Comparison of ENCODE assay signal across 2 cellular contexts in the genomic region with DNA sequence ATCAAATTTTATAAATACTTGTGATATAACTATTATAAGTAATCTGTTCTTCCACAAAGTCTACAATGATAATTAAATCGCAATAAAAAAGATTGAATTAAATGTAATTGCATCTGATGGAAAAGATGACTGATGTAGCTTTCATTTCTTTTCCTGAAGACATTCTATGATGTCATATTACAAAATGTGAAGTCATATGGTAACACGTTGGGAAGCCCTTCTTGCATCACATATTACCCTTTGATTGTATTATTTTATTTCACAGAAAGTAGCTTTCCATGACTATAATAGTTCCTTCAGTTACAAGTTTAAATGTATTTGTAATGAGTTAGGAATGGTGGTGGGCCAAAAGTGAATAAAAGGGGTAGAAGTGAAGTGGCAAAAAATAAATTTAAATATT.
TF ChIP-seq lines count a peak whose summit lies in the region.

No MANE protein-coding gene starts in this region.

TF ChIP-seq in HepG2, 621 proteins besides CTCF, POLR2A, EP300 and RAD21:
- TF ChIP-seq ZNF441 (CRISPR knock-in tag; IDR thresholded peaks at IDR 0.05; ENCODE audit: borderline replicate concordance) (no peak), ATF7 (IDR thresholded peaks at IDR 0.05) (peak; percentile 77), ATF7 (CRISPR knock-in tag; IDR thresholded peaks at IDR 0.05) (no peak), ZNF782 (CRISPR knock-in tag; IDR thresholded peaks at IDR 0.05; ENCODE audit: borderline replicate concordance) (no peak), CREB1 (IDR thresholded peaks at IDR 0.05) (peak; percentile 47; the same call in 1 of the 2 replicates), CREB1 (CRISPR knock-in tag; IDR thresholded peaks at IDR 0.05) (no peak), TEAD3 (CRISPR knock-in tag; optimal IDR thresholded peaks at IDR 0.05; ENCODE audit: borderline replicate concordance) (no peak), EEA1 (CRISPR knock-in tag; IDR thresholded peaks at IDR 0.05; ENCODE audit: borderline replicate concordance) (no peak)

TF ChIP-seq in K562, 482 proteins besides CTCF, POLR2A, EP300 and RAD21:
- TF ChIP-seq, protein P1, sequence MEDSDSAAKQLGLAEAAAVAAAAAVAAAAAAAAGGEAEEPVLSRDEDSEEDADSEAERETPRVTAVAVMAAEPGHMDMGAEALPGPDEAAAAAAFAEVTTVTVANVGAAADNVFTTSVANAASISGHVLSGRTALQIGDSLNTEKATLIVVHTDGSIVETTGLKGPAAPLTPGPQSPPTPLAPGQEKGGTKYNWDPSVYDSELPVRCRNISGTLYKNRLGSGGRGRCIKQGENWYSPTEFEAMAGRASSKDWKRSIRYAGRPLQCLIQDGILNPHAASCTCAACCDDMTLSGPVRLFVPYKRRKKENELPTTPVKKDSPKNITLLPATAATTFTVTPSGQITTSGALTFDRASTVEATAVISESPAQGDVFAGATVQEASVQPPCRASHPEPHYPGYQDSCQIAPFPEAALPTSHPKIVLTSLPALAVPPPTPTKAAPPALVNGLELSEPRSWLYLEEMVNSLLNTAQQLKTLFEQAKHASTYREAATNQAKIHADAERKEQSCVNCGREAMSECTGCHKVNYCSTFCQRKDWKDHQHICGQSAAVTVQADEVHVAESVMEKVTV (CRISPR knock-in tag; IDR thresholded peaks at IDR 0.05): no peak
- TF ChIP-seq ZNF253 (CRISPR knock-in tag; conservative IDR thresholded peaks at IDR 0.05): no peak
- TF ChIP-seq, protein P2, sequence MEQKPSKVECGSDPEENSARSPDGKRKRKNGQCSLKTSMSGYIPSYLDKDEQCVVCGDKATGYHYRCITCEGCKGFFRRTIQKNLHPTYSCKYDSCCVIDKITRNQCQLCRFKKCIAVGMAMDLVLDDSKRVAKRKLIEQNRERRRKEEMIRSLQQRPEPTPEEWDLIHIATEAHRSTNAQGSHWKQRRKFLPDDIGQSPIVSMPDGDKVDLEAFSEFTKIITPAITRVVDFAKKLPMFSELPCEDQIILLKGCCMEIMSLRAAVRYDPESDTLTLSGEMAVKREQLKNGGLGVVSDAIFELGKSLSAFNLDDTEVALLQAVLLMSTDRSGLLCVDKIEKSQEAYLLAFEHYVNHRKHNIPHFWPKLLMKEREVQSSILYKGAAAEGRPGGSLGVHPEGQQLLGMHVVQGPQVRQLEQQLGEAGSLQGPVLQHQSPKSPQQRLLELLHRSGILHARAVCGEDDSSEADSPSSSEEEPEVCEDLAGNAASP (IDR thresholded peaks at IDR 0.05): no peak
- no peak for TF ChIP-seq NFE2 (IDR thresholded peaks at IDR 0.05; ENCODE audit: low read depth)
- peak; percentile 61; the same call in 1 of the 2 replicates for TF ChIP-seq CREB1 (IDR thresholded peaks at IDR 0.05)
- peak; percentile 68 for TF ChIP-seq CREB1 (CRISPR knock-in tag; IDR thresholded peaks at IDR 0.05)
- no peak for TF ChIP-seq ZNF830 (CRISPR knock-in tag; IDR thresholded peaks at IDR 0.05)
- TF ChIP-seq U2AF2 (optimal IDR thresholded peaks at IDR 0.05; ENCODE audit: low read depth, low read length): no peak
- TF ChIP-seq CEBPG (CRISPR knock-in tag; IDR thresholded peaks at IDR 0.05): no peak
- TF ChIP-seq CEBPG (tag; conservative IDR thresholded peaks at IDR 0.05 in 1 of 2, IDR thresholded peaks at IDR 0.05 in 1 of 2): peak in 1 of 2 experiments; percentile 48; a peak in 1 of 4 replicates
- TF ChIP-seq ZNF134 (CRISPR knock-in tag; conservative IDR thresholded peaks at IDR 0.05): no peak
- no peak for TF ChIP-seq MTA2 (IDR thresholded peaks at IDR 0.05; ENCODE audit: low read depth)
- no peak for TF ChIP-seq POLR2AphosphoS2 (IDR thresholded peaks at IDR 0.05; ENCODE audit: low read length)
- no peak for TF ChIP-seq STAT5B (CRISPR knock-in tag; IDR thresholded peaks at IDR 0.05)
- TF ChIP-seq CREM (IDR thresholded peaks at IDR 0.05; ENCODE audit: low read depth): 0 out of 2 replicates have a peak, but pooled peaks have one; percentile 42
- no peak for TF ChIP-seq CTBP1 (IDR thresholded peaks at IDR 0.05; ENCODE audit: borderline replicate concordance)
- TF ChIP-seq CEBPB (tag; IDR thresholded peaks at IDR 0.05): no peak
- no peak for TF ChIP-seq PTBP1 (IDR thresholded peaks at IDR 0.05; ENCODE audit: low read depth, low read length)
- no peak for TF ChIP-seq TAF15 (IDR thresholded peaks at IDR 0.05; ENCODE audit: low read depth, low read length)
- no peak for TF ChIP-seq RBM39 (optimal IDR thresholded peaks at IDR 0.05; ENCODE audit: low read depth, low read length)
- TF ChIP-seq ZNF3 (CRISPR knock-in tag; IDR thresholded peaks at IDR 0.05): no peak
- TF ChIP-seq, protein P3, sequence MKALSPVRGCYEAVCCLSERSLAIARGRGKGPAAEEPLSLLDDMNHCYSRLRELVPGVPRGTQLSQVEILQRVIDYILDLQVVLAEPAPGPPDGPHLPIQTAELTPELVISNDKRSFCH (CRISPR knock-in tag; IDR thresholded peaks at IDR 0.05): no peak
- TF ChIP-seq, protein P3 (tag; IDR thresholded peaks at IDR 0.05): no peak
- TF ChIP-seq PCBP2 (IDR thresholded peaks at IDR 0.05; ENCODE audit: low read depth, low read length, poor library complexity, severe bottlenecking): no peak
- TF ChIP-seq SIX5 (IDR thresholded peaks at IDR 0.05; ENCODE audit: borderline replicate concordance in 1 of 2, insufficient read depth in 1 of 2, low read depth in 1 of 2, low read length in 2 of 2): no peak
- no peak for TF ChIP-seq PRPF4 (IDR thresholded peaks at IDR 0.05; ENCODE audit: insufficient read depth, low read depth, low read length, poor library complexity, severe bottlenecking)
- no peak for TF ChIP-seq SMARCC2 (IDR thresholded peaks at IDR 0.05; ENCODE audit: low read depth)
- TF ChIP-seq, protein P4, sequence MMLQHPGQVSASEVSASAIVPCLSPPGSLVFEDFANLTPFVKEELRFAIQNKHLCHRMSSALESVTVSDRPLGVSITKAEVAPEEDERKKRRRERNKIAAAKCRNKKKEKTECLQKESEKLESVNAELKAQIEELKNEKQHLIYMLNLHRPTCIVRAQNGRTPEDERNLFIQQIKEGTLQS (IDR thresholded peaks at IDR 0.05): peak; percentile 63; the same call in 1 of the 2 replicates
- TF ChIP-seq, protein P4 (CRISPR knock-in tag; conservative IDR thresholded peaks at IDR 0.05): no peak
- no peak for TF ChIP-seq SPI1 (IDR thresholded peaks at IDR 0.05; ENCODE audit: borderline replicate concordance, low read depth, low read length)
- TF ChIP-seq THRAP3 (IDR thresholded peaks at IDR 0.05; ENCODE audit: borderline replicate concordance): no peak
- TF ChIP-seq, protein P5, sequence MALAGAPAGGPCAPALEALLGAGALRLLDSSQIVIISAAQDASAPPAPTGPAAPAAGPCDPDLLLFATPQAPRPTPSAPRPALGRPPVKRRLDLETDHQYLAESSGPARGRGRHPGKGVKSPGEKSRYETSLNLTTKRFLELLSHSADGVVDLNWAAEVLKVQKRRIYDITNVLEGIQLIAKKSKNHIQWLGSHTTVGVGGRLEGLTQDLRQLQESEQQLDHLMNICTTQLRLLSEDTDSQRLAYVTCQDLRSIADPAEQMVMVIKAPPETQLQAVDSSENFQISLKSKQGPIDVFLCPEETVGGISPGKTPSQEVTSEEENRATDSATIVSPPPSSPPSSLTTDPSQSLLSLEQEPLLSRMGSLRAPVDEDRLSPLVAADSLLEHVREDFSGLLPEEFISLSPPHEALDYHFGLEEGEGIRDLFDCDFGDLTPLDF (CRISPR knock-in tag; IDR thresholded peaks at IDR 0.05): no peak
- TF ChIP-seq PRMT5 (CRISPR knock-in tag; IDR thresholded peaks at IDR 0.05): no peak
